In genomic region chr1:156689035-156689959, GRCh38 we compare ENCODE assay signal across 1 cellular context.
TF ChIP-seq lines count a peak whose summit lies in the region.

No MANE protein-coding gene starts in this region.

TF ChIP-seq in K562, 482 proteins besides CTCF, POLR2A, EP300 and RAD21 (continued from another document and continues in another):
- TF ChIP-seq ZNF740 (CRISPR knock-in tag; IDR thresholded peaks at IDR 0.05) (no peak), ZNF740 (tag; IDR thresholded peaks at IDR 0.05) (no peak), MAZ (CRISPR knock-in tag; conservative IDR thresholded peaks at IDR 0.05 in 1 of 2, IDR thresholded peaks at IDR 0.05 in 1 of 2) (peak; percentile 72 to 96), BCOR (IDR thresholded peaks at IDR 0.05) (no peak), HMG20A (CRISPR knock-in tag; conservative IDR thresholded peaks at IDR 0.05) (no peak), ZBTB49 (CRISPR knock-in tag; IDR thresholded peaks at IDR 0.05; ENCODE audit: borderline replicate concordance) (no peak), MEIS2 (IDR thresholded peaks at IDR 0.05; ENCODE audit: partially characterized antibody) (peak; percentile 7), ZNF592 (IDR thresholded peaks at IDR 0.05) (peak; percentile 10; the same call in 1 of the 2 replicates), MYC (IDR thresholded peaks at IDR 0.05; ENCODE audit: low read depth, low read length) (peak; percentile 27; the same call in 1 of the 2 replicates), MYC (CRISPR knock-in tag; IDR thresholded peaks at IDR 0.05; ENCODE audit: borderline replicate concordance, low read depth) (no peak), TCFL5 (CRISPR knock-in tag; conservative IDR thresholded peaks at IDR 0.05) (no peak), ATF7 (IDR thresholded peaks at IDR 0.05) (peak; percentile 52; the same call in 1 of the 2 replicates), CTCFL (IDR thresholded peaks at IDR 0.05; ENCODE audit: borderline replicate concordance, insufficient read depth, low read depth, low read length, poor library complexity, severe bottlenecking) (peak; percentile 41), RBFOX2 (IDR thresholded peaks at IDR 0.05; ENCODE audit: low read depth, low read length) (peak; percentile 66), RCOR1 (IDR thresholded peaks at IDR 0.05; ENCODE audit: borderline replicate concordance in 1 of 2, low read depth in 2 of 2, low read length in 2 of 2) (peak in 1 of 2 experiments; percentile 68; a peak in 2 of 4 replicates), JUND (IDR thresholded peaks at IDR 0.05; ENCODE audit: borderline replicate concordance, low read depth, low read length) (peak; percentile 51; the same call in 1 of the 2 replicates), JUND (tag; IDR thresholded peaks at IDR 0.05; ENCODE audit: borderline replicate concordance, low read depth, low read length) (no peak; the same call in 2 of the 3 replicates)
- TF ChIP-seq, protein P1, sequence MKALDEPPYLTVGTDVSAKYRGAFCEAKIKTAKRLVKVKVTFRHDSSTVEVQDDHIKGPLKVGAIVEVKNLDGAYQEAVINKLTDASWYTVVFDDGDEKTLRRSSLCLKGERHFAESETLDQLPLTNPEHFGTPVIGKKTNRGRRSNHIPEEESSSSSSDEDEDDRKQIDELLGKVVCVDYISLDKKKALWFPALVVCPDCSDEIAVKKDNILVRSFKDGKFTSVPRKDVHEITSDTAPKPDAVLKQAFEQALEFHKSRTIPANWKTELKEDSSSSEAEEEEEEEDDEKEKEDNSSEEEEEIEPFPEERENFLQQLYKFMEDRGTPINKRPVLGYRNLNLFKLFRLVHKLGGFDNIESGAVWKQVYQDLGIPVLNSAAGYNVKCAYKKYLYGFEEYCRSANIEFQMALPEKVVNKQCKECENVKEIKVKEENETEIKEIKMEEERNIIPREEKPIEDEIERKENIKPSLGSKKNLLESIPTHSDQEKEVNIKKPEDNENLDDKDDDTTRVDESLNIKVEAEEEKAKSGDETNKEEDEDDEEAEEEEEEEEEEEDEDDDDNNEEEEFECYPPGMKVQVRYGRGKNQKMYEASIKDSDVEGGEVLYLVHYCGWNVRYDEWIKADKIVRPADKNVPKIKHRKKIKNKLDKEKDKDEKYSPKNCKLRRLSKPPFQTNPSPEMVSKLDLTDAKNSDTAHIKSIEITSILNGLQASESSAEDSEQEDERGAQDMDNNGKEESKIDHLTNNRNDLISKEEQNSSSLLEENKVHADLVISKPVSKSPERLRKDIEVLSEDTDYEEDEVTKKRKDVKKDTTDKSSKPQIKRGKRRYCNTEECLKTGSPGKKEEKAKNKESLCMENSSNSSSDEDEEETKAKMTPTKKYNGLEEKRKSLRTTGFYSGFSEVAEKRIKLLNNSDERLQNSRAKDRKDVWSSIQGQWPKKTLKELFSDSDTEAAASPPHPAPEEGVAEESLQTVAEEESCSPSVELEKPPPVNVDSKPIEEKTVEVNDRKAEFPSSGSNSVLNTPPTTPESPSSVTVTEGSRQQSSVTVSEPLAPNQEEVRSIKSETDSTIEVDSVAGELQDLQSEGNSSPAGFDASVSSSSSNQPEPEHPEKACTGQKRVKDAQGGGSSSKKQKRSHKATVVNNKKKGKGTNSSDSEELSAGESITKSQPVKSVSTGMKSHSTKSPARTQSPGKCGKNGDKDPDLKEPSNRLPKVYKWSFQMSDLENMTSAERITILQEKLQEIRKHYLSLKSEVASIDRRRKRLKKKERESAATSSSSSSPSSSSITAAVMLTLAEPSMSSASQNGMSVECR (CRISPR knock-in tag; IDR thresholded peaks at IDR 0.05): 0 out of 2 replicates have a peak, but pooled peaks have one; percentile 45
- TF ChIP-seq, protein P2, sequence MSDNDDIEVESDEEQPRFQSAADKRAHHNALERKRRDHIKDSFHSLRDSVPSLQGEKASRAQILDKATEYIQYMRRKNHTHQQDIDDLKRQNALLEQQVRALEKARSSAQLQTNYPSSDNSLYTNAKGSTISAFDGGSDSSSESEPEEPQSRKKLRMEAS (CRISPR knock-in tag; IDR thresholded peaks at IDR 0.05): 0 out of 2 replicates have a peak, but pooled peaks have one; percentile 29
- TF ChIP-seq, protein P3, sequence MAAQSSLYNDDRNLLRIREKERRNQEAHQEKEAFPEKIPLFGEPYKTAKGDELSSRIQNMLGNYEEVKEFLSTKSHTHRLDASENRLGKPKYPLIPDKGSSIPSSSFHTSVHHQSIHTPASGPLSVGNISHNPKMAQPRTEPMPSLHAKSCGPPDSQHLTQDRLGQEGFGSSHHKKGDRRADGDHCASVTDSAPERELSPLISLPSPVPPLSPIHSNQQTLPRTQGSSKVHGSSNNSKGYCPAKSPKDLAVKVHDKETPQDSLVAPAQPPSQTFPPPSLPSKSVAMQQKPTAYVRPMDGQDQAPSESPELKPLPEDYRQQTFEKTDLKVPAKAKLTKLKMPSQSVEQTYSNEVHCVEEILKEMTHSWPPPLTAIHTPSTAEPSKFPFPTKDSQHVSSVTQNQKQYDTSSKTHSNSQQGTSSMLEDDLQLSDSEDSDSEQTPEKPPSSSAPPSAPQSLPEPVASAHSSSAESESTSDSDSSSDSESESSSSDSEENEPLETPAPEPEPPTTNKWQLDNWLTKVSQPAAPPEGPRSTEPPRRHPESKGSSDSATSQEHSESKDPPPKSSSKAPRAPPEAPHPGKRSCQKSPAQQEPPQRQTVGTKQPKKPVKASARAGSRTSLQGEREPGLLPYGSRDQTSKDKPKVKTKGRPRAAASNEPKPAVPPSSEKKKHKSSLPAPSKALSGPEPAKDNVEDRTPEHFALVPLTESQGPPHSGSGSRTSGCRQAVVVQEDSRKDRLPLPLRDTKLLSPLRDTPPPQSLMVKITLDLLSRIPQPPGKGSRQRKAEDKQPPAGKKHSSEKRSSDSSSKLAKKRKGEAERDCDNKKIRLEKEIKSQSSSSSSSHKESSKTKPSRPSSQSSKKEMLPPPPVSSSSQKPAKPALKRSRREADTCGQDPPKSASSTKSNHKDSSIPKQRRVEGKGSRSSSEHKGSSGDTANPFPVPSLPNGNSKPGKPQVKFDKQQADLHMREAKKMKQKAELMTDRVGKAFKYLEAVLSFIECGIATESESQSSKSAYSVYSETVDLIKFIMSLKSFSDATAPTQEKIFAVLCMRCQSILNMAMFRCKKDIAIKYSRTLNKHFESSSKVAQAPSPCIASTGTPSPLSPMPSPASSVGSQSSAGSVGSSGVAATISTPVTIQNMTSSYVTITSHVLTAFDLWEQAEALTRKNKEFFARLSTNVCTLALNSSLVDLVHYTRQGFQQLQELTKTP (IDR thresholded peaks at IDR 0.05; ENCODE audit: low read depth in 1 of 2, partially characterized antibody in 2 of 2): peak in 1 of 2 experiments; percentile 24
- TF ChIP-seq, protein P4, sequence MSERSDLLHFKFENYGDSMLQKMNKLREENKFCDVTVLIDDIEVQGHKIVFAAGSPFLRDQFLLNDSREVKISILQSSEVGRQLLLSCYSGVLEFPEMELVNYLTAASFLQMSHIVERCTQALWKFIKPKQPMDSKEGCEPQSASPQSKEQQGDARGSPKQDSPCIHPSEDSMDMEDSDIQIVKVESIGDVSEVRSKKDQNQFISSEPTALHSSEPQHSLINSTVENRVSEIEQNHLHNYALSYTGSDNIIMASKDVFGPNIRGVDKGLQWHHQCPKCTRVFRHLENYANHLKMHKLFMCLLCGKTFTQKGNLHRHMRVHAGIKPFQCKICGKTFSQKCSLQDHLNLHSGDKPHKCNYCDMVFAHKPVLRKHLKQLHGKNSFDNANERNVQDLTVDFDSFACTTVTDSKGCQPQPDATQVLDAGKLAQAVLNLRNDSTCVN (CRISPR knock-in tag; IDR thresholded peaks at IDR 0.05): no peak
